In genomic region chr4:19739101-19739651, GRCh38 we compare ENCODE assay signal across 1 cellular context.
TF ChIP-seq lines count a peak whose summit lies in the region.

No MANE protein-coding gene starts in this region.

TF ChIP-seq in HEK293, 187 proteins besides CTCF, POLR2A, EP300 and RAD21 (continued from another document and continues in another):
- TF ChIP-seq, protein P1, sequence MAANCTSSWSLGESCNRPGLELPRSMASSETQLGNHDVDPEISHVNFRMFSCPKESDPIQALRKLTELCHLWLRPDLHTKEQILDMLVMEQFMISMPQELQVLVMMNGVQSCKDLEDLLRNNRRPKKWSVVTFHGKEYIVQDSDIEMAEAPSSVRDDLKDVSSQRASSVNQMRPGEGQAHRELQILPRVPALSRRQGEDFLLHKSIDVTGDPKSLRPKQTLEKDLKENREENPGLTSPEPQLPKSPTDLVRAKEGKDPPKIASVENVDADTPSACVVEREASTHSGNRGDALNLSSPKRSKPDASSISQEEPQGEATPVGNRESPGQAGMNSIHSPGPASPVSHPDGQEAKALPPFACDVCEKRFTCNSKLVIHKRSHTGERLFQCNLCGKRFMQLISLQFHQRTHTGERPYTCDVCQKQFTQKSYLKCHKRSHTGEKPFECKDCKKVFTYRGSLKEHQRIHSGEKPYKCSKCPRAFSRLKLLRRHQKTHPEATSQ (tag by site-specific recombination; IDR thresholded peaks at IDR 0.05): no peak
- TF ChIP-seq ZNF341 (tag by site-specific recombination; IDR thresholded peaks at IDR 0.05; ENCODE audit: low read depth) (no peak), ZNF157 (tag by site-specific recombination; IDR thresholded peaks at IDR 0.05) (no peak), HOXC10 (CRISPR knock-in tag; IDR thresholded peaks at IDR 0.05) (no peak), SP3 (tag by site-specific recombination; IDR thresholded peaks at IDR 0.05) (no peak), ZBTB21 (tag by site-specific recombination; IDR thresholded peaks at IDR 0.05) (peak; percentile 19; the same call in 1 of the 2 replicates), ZNF624 (tag by site-specific recombination; IDR thresholded peaks at IDR 0.05) (no peak), ZNF785 (tag by site-specific recombination; IDR thresholded peaks at IDR 0.05) (no peak), ZNF707 (tag by site-specific recombination; IDR thresholded peaks at IDR 0.05) (no peak), ZEB2 (tag by site-specific recombination; IDR thresholded peaks at IDR 0.05) (peak; percentile 74), ZNF169 (tag by site-specific recombination; IDR thresholded peaks at IDR 0.05) (no peak), MEIS1 (CRISPR knock-in tag; IDR thresholded peaks at IDR 0.05; ENCODE audit: borderline replicate concordance) (no peak), ZNF202 (tag by site-specific recombination; IDR thresholded peaks at IDR 0.05; ENCODE audit: borderline replicate concordance) (no peak), ZNF274 (IDR thresholded peaks at IDR 0.05; ENCODE audit: low read length) (no peak), ZNF274 (tag by site-specific recombination; IDR thresholded peaks at IDR 0.05; ENCODE audit: borderline replicate concordance) (no peak), ZNF174 (tag by site-specific recombination; IDR thresholded peaks at IDR 0.05) (no peak), BCL6B (tag by site-specific recombination; IDR thresholded peaks at IDR 0.05) (no peak), ZNF670 (tag by site-specific recombination; IDR thresholded peaks at IDR 0.05; ENCODE audit: low read depth) (no peak), ZNF623 (tag by site-specific recombination; IDR thresholded peaks at IDR 0.05) (no peak), ELK4 (IDR thresholded peaks at IDR 0.05; ENCODE audit: borderline replicate concordance, low read depth, low read length) (no peak), RBAK (tag by site-specific recombination; IDR thresholded peaks at IDR 0.05) (no peak), ZNF426 (tag by site-specific recombination; IDR thresholded peaks at IDR 0.05) (no peak), ZNF544 (tag by site-specific recombination; IDR thresholded peaks at IDR 0.05) (no peak), ZNF768 (tag by site-specific recombination; IDR thresholded peaks at IDR 0.05) (no peak), ZFP3 (tag by site-specific recombination; IDR thresholded peaks at IDR 0.05; ENCODE audit: low read depth) (no peak), ZNF692 (tag by site-specific recombination; IDR thresholded peaks at IDR 0.05) (peak; percentile 55; the same call in 1 of the 2 replicates), ZNF843 (tag by site-specific recombination; IDR thresholded peaks at IDR 0.05) (no peak; the same call in 1 of the 2 replicates), ZNF510 (tag by site-specific recombination; IDR thresholded peaks at IDR 0.05; ENCODE audit: insufficient replicate concordance) (no peak), ZNF600 (tag by site-specific recombination; IDR thresholded peaks at IDR 0.05) (peak; percentile 97), ZNF501 (tag by site-specific recombination; IDR thresholded peaks at IDR 0.05) (peak; percentile 66; the same call in 1 of the 2 replicates), ZNF26 (tag by site-specific recombination; IDR thresholded peaks at IDR 0.05) (no peak), ZNF596 (tag by site-specific recombination; IDR thresholded peaks at IDR 0.05) (no peak), ZSCAN23 (tag by site-specific recombination; IDR thresholded peaks at IDR 0.05) (no peak), OVOL3 (tag by site-specific recombination; IDR thresholded peaks at IDR 0.05) (0 out of 2 replicates have a peak, but pooled peaks have one; percentile 11), PRDM4 (tag by site-specific recombination; IDR thresholded peaks at IDR 0.05) (no peak), ZNF747 (tag by site-specific recombination; IDR thresholded peaks at IDR 0.05) (no peak), ZNF148 (tag by site-specific recombination; IDR thresholded peaks at IDR 0.05; ENCODE audit: borderline replicate concordance) (no peak), TCF7L2 (IDR thresholded peaks at IDR 0.05; ENCODE audit: borderline replicate concordance, low read depth, low read length) (0 out of 2 replicates have a peak, but pooled peaks have one; percentile 36), ZNF175 (tag by site-specific recombination; IDR thresholded peaks at IDR 0.05) (no peak), ZSCAN30 (tag by site-specific recombination; IDR thresholded peaks at IDR 0.05) (no peak)
- TF ChIP-seq, protein P2, sequence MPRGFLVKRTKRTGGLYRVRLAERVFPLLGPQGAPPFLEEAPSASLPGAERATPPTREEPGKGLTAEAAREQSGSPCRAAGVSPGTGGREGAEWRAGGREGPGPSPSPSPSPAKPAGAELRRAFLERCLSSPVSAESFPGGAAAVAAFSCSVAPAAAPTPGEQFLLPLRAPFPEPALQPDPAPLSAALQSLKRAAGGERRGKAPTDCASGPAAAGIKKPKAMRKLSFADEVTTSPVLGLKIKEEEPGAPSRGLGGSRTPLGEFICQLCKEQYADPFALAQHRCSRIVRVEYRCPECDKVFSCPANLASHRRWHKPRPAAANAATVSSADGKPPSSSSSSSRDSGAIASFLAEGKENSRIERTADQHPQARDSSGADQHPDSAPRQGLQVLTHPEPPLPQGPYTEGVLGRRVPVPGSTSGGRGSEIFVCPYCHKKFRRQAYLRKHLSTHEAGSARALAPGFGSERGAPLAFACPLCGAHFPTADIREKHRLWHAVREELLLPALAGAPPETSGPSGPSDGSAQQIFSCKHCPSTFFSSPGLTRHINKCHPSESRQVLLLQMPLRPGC (tag by site-specific recombination; IDR thresholded peaks at IDR 0.05): peak; percentile 94
- TF ChIP-seq, protein P3, sequence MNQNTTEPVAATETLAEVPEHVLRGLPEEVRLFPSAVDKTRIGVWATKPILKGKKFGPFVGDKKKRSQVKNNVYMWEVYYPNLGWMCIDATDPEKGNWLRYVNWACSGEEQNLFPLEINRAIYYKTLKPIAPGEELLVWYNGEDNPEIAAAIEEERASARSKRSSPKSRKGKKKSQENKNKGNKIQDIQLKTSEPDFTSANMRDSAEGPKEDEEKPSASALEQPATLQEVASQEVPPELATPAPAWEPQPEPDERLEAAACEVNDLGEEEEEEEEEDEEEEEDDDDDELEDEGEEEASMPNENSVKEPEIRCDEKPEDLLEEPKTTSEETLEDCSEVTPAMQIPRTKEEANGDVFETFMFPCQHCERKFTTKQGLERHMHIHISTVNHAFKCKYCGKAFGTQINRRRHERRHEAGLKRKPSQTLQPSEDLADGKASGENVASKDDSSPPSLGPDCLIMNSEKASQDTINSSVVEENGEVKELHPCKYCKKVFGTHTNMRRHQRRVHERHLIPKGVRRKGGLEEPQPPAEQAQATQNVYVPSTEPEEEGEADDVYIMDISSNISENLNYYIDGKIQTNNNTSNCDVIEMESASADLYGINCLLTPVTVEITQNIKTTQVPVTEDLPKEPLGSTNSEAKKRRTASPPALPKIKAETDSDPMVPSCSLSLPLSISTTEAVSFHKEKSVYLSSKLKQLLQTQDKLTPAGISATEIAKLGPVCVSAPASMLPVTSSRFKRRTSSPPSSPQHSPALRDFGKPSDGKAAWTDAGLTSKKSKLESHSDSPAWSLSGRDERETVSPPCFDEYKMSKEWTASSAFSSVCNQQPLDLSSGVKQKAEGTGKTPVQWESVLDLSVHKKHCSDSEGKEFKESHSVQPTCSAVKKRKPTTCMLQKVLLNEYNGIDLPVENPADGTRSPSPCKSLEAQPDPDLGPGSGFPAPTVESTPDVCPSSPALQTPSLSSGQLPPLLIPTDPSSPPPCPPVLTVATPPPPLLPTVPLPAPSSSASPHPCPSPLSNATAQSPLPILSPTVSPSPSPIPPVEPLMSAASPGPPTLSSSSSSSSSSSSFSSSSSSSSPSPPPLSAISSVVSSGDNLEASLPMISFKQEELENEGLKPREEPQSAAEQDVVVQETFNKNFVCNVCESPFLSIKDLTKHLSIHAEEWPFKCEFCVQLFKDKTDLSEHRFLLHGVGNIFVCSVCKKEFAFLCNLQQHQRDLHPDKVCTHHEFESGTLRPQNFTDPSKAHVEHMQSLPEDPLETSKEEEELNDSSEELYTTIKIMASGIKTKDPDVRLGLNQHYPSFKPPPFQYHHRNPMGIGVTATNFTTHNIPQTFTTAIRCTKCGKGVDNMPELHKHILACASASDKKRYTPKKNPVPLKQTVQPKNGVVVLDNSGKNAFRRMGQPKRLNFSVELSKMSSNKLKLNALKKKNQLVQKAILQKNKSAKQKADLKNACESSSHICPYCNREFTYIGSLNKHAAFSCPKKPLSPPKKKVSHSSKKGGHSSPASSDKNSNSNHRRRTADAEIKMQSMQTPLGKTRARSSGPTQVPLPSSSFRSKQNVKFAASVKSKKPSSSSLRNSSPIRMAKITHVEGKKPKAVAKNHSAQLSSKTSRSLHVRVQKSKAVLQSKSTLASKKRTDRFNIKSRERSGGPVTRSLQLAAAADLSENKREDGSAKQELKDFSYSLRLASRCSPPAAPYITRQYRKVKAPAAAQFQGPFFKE (tag by site-specific recombination; IDR thresholded peaks at IDR 0.05; ENCODE audit: borderline replicate concordance): no peak
